ENCODE assay signal across 8 cellular contexts in the genomic region with DNA sequence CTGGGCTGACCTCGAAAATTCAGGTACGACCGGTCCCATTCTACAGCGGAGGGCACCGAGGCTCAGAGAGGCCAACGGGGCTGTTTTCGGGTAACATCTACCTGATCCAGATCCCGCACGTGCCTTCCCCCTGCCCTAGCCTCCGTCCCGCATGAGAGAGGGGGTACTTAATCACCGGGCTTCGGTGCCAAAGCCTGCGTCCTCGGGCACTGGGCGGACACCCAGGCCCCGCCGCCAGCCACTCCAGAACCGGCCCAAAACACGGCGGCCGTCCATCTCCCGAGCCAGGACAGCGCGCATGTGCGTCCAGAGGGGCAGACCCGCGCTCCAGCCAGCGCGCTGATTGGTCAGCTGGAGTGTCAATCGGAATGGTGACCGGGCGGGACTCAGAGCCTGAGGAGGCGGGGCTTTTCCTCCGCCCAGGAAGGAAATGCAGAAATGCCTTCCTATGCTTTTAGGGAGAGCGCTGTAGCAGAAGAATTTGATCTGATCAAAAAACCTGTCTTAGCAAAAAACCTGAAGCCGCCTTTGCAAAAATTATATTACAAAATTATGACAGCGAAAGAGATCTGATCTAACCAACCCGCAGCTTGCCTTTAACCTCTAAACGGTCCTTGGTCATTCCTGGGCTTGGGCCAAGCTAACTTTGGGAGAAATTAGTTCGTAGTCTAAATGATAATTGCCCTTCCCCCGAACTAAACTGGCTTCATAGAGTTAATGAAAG. TPM values are rescaled to one million over a fixed set of nuclear protein-coding genes. Genes with fewer than 3 reads are reported as not detected.
DNase-seq lines count a peak whose midpoint lies in the region; ATAC-seq, FAIRE-seq and TF ChIP-seq lines count a peak whose summit lies in the region.

A gene with protein sequence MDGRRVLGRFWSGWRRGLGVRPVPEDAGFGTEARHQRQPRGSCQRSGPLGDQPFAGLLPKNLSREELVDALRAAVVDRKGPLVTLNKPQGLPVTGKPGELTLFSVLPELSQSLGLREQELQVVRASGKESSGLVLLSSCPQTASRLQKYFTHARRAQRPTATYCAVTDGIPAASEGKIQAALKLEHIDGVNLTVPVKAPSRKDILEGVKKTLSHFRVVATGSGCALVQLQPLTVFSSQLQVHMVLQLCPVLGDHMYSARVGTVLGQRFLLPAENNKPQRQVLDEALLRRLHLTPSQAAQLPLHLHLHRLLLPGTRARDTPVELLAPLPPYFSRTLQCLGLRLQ (minus strand): TSS at position 294 of the 724 bp plus-strand sequence. CDS start 18 bp downstream, at position 276.

- no peak for FAIRE-seq in pancreas (lab: Jason Lieb, UNC)

- intact Hi-C loops in Right ventricle myocardium inferior (cut with DNase I) = no loop called here
- intact Hi-C loops in pancreas (cut with DNase I) = no loop called here
- intact Hi-C loops in tibial artery (cut with DNase I; ENCODE audit: low total_unique reads) = loop anchor here (5.0 to 10.0 kb wide), 2 partner anchors 73 to 101 kb away; a partner anchor contains a TSS

- H3K9me3 ChIP-seq in pancreas = no peaks in the 10 kb centered on the region
- no peaks in the 10 kb centered on the region for H3K9me3 ChIP-seq in tibial artery

- peak; percentile 96 for ATAC-seq in HG02588 (IDR thresholded peaks at IDR 0.05; ENCODE audit: unreplicated experiment)
- peak; percentile 99 for ATAC-seq in Right ventricle myocardium inferior
- peak; percentile 99 to 100 (median 100) for ATAC-seq in pancreas

- DNase-seq in NCI-H1092 treated with DMSO at 0.1 percent for 48 hours (lab: John Stamatoyannopoulos, UW) = peak; percentile 82
- DNase-seq in SW 1271 (lab: John Stamatoyannopoulos, UW) = peak; percentile 77 to 93
- peak; percentile 82 for DNase-seq in activated naive CD8-positive, alpha-beta T cell treated with anti-CD3 and anti-CD28 coated beads, Interleukin-2, amount 50 U/mL, for 16 hours (ENCODE audit: low read depth, low spot score)
- peak; percentile 99 for DNase-seq in Right ventricle myocardium inferior (ENCODE audit: missing footprints)
- peak; percentile 95 to 100 (median 99) for DNase-seq in pancreas
- DNase-seq in tibial artery = peak; percentile 98 to 99

- H3K27me3 ChIP-seq in pancreas (no peaks in the 10 kb centered on the region), tibial artery (no peaks in the 10 kb centered on the region)

- peak within 1 kb of the TSS; percentile 76 for H3K4me3 ChIP-seq in GM08714 (ENCODE audit: low read length)
- H3K4me3 ChIP-seq in pancreas = peak within 1 kb of the TSS; percentile 40 to 64 (median 60)
- H3K4me3 ChIP-seq in tibial artery = peak within 1 kb of the TSS; percentile 61 to 85

- 0% methylated on average over 39 to 42 of the region's 42 CpGs for WGBS in pancreas, 2 donors

- H3K27ac ChIP-seq in pancreas (peak within 1 kb of the TSS; percentile 9 to 64 (median 59)), tibial artery (peak within 1 kb of the TSS; percentile 80 to 84)

- H3K36me3 ChIP-seq in pancreas (peaks cover 0 to 15% (median 0%) of the 10 kb centered on the region in 3 donors), tibial artery (peaks cover 18 to 31% (median 21%) of the 10 kb centered on the region in 3 donors)

- TF ChIP-seq CTCF in pancreas (IDR thresholded peaks at IDR 0.05) (no peak), tibial artery (IDR thresholded peaks at IDR 0.05) (no peak)

- H3K4me1 ChIP-seq in pancreas (peaks cover 0 to 7% (median 5%) of the 10 kb centered on the region in 3 donors), tibial artery (peaks cover 0 to 16% (median 12%) of the 10 kb centered on the region in 4 donors)

RNA-seq across cellular contexts. Expression of the gene that starts here (rescaled TPM):
- total RNA-seq in Right ventricle myocardium inferior = 40.7 TPM
- 10 to 100 TPM; 12.4 to 19.1 (median 14.5) TPM for total RNA-seq in pancreas
- 10 to 100 TPM; 20.4 to 20.6 TPM for polyA plus RNA-seq in pancreas

Comparison
In these comparisons a context has a peak if more than half of its experiments do, and no peak if none do; other contexts are left out.
1. Peak in every context shown above with its lines: DNase-seq, ATAC-seq, H3K4me3 ChIP-seq and H3K27ac ChIP-seq.